Comparison of ENCODE assay signal across 8 cellular contexts in genomic region chr19:16587031-16588023, GRCh38. TPM values are rescaled to one million over a fixed set of nuclear protein-coding genes. Genes with fewer than 3 reads are reported as not detected.
DNase-seq lines count a peak whose midpoint lies in the region; ATAC-seq lines count a peak whose summit lies in the region.

No MANE protein-coding gene starts in this region.

- H3K4ac ChIP-seq in neuronal stem cell (ENCODE audit: low read length) = no peak overlapping the region

- H3K36me3 ChIP-seq in BLaER1 = peaks cover 5% of the 10 kb centered on the region
- no peaks in the 10 kb centered on the region for H3K36me3 ChIP-seq in neuronal stem cell (replicated peaks in 1 of 2; ENCODE audit: control insufficient read depth in 2 of 2, insufficient read depth in 2 of 2, low read length in 2 of 2)

- peak overlapping the region; percentile 23 for H3K18ac ChIP-seq in neuronal stem cell (ENCODE audit: low read length)

- peak; percentile 23 for ATAC-seq in effector memory CD8-positive, alpha-beta T cell (replicated peaks)
- ATAC-seq in GM19023 (IDR thresholded peaks at IDR 0.05; ENCODE audit: unreplicated experiment) = no peak

- peak overlapping the region; percentile 93 to 95 for H3K27ac Mint-ChIP-seq in effector memory CD8-positive, alpha-beta T cell

- H3K4me1 ChIP-seq in BLaER1 (peaks cover 99% of the 10 kb centered on the region), neuronal stem cell (ENCODE audit: control insufficient read depth in 2 of 2, insufficient read depth in 1 of 2, low read depth in 1 of 2, low read length in 2 of 2) (peaks cover 35 to 55% of the 10 kb centered on the region in 2 donors)

- H3K4me3 ChIP-seq in BLaER1 (peak overlapping the region; percentile 62), neuronal stem cell (ENCODE audit: low read length in 2 of 2) (no peak overlapping the region)

- H3K79me1 ChIP-seq in neuronal stem cell (ENCODE audit: low read depth, low read length) = peaks cover 27% of the 10 kb centered on the region

- peak overlapping the region; percentile 95 for H3K4me2 ChIP-seq in BLaER1
- H3K4me2 ChIP-seq in neuronal stem cell (ENCODE audit: insufficient read depth, low read length, poor library complexity, severe bottlenecking) = no peak overlapping the region

- peaks cover 62% of the 10 kb centered on the region for H3K36me3 Mint-ChIP-seq in effector memory CD8-positive, alpha-beta T cell (ENCODE audit: insufficient read depth)

- WGBS in neuronal stem cell (ENCODE audit: extremely low coverage in 2 of 2, insufficient read length in 2 of 2, insufficient replicate concordance in 1 of 2), 2 donors = no CpG with 5 or more reads among the region's 23 CpGs

- H4K20me1 ChIP-seq in BLaER1 = peaks cover 98% of the 10 kb centered on the region

- no peak overlapping the region for H4K8ac ChIP-seq in neuronal stem cell (ENCODE audit: low read depth, low read length)

- peak overlapping the region; percentile 58 for H3K9ac ChIP-seq in BLaER1
- peak overlapping the region; percentile 45 for H3K9ac ChIP-seq in neuronal stem cell (ENCODE audit: low read depth, low read length, poor library complexity)

- no peaks in the 10 kb centered on the region for H3K9me3 Mint-ChIP-seq in effector memory CD8-positive, alpha-beta T cell

- no peaks in the 10 kb centered on the region for H3K9me3 ChIP-seq in BLaER1
- no peaks in the 10 kb centered on the region for H3K9me3 ChIP-seq in neuronal stem cell (replicated peaks in 1 of 2; ENCODE audit: control insufficient read depth in 2 of 2, insufficient read depth in 1 of 2, low read depth in 1 of 2, low read length in 2 of 2)

- no peaks in the 10 kb centered on the region for H3K27me3 Mint-ChIP-seq in effector memory CD8-positive, alpha-beta T cell

- peak; percentile 85 to 91 for DNase-seq in Kasumi-1 (lab: John Stamatoyannopoulos, UW)
- DNase-seq in activated CD4-positive, alpha-beta T cell treated with anti-CD3 and anti-CD28 coated beads, Interleukin-2, amount 50 U/mL, for 4 hours = peak; percentile 73 to 77
- peak; percentile 44 to 60 (median 46) for DNase-seq in effector memory CD8-positive, alpha-beta T cell
- DNase-seq in neuronal stem cell (ENCODE audit: low spot score) = no peak
- DNase-seq in superior temporal gyrus (ENCODE audit: extremely low spot score) = no peak
- DNase-seq in NCI-H2029 (lab: John Stamatoyannopoulos, UW) = no peak

- H3K27me3 ChIP-seq in BLaER1 (no peaks in the 10 kb centered on the region), neuronal stem cell (ENCODE audit: control insufficient read depth in 3 of 3, insufficient read depth in 3 of 3, low read depth in 1 of 3, low read length in 3 of 3) (no peaks in the 10 kb centered on the region)

- H3K4me3 Mint-ChIP-seq in effector memory CD8-positive, alpha-beta T cell = peak overlapping the region; percentile 78 to 83

- H2BK15ac ChIP-seq in neuronal stem cell (ENCODE audit: low read length) = peak overlapping the region; percentile 6

- H2AK5ac ChIP-seq in neuronal stem cell (ENCODE audit: low read depth, low read length) = no peak overlapping the region

- no peak overlapping the region for H2BK5ac ChIP-seq in neuronal stem cell (ENCODE audit: low read length)

- no peak overlapping the region for H2BK12ac ChIP-seq in neuronal stem cell (ENCODE audit: low read length)

- peak overlapping the region; percentile 83 for H3K27ac ChIP-seq in BLaER1
- H3K27ac ChIP-seq in neuronal stem cell (replicated peaks; ENCODE audit: low read length) = no peak overlapping the region

- H2BK120ac ChIP-seq in neuronal stem cell (ENCODE audit: low read depth, low read length) = no peak overlapping the region

- H3K4me1 Mint-ChIP-seq in effector memory CD8-positive, alpha-beta T cell (ENCODE audit: low read depth in 2 of 2) = peaks cover 62 to 67% of the 10 kb centered on the region in 2 donors

- no peak overlapping the region for H3K14ac ChIP-seq in neuronal stem cell (ENCODE audit: low read length)

- H3K23ac ChIP-seq in neuronal stem cell (ENCODE audit: low read depth, low read length, poor library complexity) = no peak overlapping the region

- no peak overlapping the region for H2AFZ ChIP-seq in neuronal stem cell (ENCODE audit: low read length)

- H4K91ac ChIP-seq in neuronal stem cell (ENCODE audit: low read depth, low read length, poor library complexity) = no peak overlapping the region

RNA-seq across cellular contexts. Expression of gene SLC35E1, which starts 15.1 kb away (rescaled TPM):
- 23.9 TPM for polyA plus RNA-seq in neuronal stem cell (2013, experiment 1 of 2)
- polyA plus RNA-seq in neuronal stem cell (2013, experiment 2 of 2) = 24.3 TPM

RNA-seq across cellular contexts. Expression of gene MED26, which starts 40.7 kb away (rescaled TPM):
- 4.4 TPM for polyA plus RNA-seq in neuronal stem cell (2013, experiment 1 of 2)
- polyA plus RNA-seq in neuronal stem cell (2013, experiment 2 of 2) = 4.7 TPM

RNA-seq across cellular contexts. Expression of gene CHERP, which starts 45.1 kb away (rescaled TPM):
- polyA plus RNA-seq in neuronal stem cell (2013, experiment 1 of 2) = 40.7 TPM
- polyA plus RNA-seq in neuronal stem cell (2013, experiment 2 of 2) = 40.6 TPM

Comparison
In these comparisons a context has a peak if more than half of its experiments do, and no peak if none do; other contexts are left out.
1. DNase-seq: peak in Kasumi-1 (2 of 2), activated CD4-positive, alpha-beta T cell treated with anti-CD3 and anti-CD28 coated beads, Interleukin-2, amount 50 U/mL, for 4 hours (2 of 2) and effector memory CD8-positive, alpha-beta T cell (3 of 3); none in neuronal stem cell (single experiment), superior temporal gyrus (single experiment) and NCI-H2029 (single experiment).